15 cellular contexts compared by ENCODE assay signal in the genomic region with DNA sequence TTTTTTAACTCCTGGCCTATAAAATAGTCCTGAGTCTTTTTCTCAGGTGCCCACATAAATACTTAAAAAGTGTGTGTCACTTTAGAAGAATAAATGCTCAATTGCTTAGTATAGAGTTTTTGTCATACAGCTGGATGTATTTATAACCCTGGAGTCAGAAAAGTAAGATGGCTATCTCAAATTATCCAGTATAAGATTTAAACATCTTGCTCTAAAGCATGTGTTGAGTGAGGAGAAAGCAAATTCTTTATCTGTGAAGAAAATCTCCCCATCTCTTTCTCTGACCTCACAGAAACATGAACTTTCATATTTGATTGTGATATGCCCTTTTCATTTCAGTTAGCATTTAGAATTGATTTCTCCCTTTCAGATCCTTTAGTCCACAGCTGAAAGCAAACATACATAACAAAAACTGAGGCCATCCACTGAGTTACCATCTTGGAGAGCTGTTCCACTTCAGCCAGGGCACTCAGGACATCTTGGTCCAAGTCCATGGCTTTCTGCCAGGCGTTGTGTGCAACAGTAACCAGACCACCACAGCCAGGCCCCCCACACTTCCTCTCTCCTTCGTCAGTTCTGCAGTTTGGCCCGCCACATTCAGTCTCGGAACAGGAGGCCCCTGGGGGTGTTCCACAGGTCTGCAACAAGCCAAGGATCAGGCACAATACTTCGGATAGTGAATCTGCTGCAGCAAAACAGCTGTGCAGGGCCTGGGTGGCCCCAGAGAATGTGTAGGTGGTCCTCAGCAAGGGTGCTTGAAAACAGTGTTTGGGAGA. TPM values are rescaled to one million over a fixed set of nuclear protein-coding genes. Genes with fewer than 3 reads are reported as not detected.
DNase-seq lines count a peak whose midpoint lies in the region; ATAC-seq, FAIRE-seq and TF ChIP-seq lines count a peak whose summit lies in the region.
"Had no signal": no experiment of that assay in that cellular context is flagged by ENCODE, and none has a peak within 500 bp of the region (broad histone marks: within the 10 kb centered on the region; RNA-seq: fewer than 3 reads in every experiment).

No MANE protein-coding gene starts in this region.

- H3K27ac Mint-ChIP-seq in HFFc6 (peak overlapping the region; percentile 15; the same call in 1 of the 2 replicates), astrocyte (ENCODE audit: unreplicated experiment) (no peak overlapping the region), osteocyte (ENCODE audit: unreplicated experiment) (peak overlapping the region; percentile 58)
- no peak overlapping the region for H3K27ac Mint-ChIP-seq in effector memory CD8-positive, alpha-beta T cell
- H3K27ac Mint-ChIP-seq: natural killer cell had no signal

- H4K20me1 ChIP-seq in astrocyte (ENCODE audit: insufficient read depth, low read length) (peaks cover 32% of the 10 kb centered on the region), OCI-LY7 (ENCODE audit: insufficient read depth, low read length) (no peaks in the 10 kb centered on the region)

- H3K4me3 Mint-ChIP-seq in HFFc6 (no peak overlapping the region), astrocyte (ENCODE audit: unreplicated experiment) (no peak overlapping the region), osteocyte (ENCODE audit: unreplicated experiment) (no peak overlapping the region)
- H3K4me3 Mint-ChIP-seq in effector memory CD8-positive, alpha-beta T cell = no peak overlapping the region
- H3K4me3 Mint-ChIP-seq: natural killer cell had no signal

- TF ChIP-seq CTCF in HFFc6 (IDR thresholded peaks at IDR 0.05) = no peak
- TF ChIP-seq CTCF in astrocyte (IDR thresholded peaks at IDR 0.05; ENCODE audit: insufficient read depth, low read depth, low read length) = no peak
- TF ChIP-seq CTCF in left ventricle myocardium inferior (IDR thresholded peaks at IDR 0.05; ENCODE audit: borderline replicate concordance) = no peak
- TF ChIP-seq CTCF in osteocyte (IDR thresholded peaks at IDR 0.05) = no peak
- no peak for TF ChIP-seq CTCF in suprapubic skin (IDR thresholded peaks at IDR 0.05)
- no peak for TF ChIP-seq CTCF in OCI-LY7 (conservative IDR thresholded peaks at IDR 0.05; ENCODE audit: low read length)

- H3K9me2 ChIP-seq in OCI-LY7 (ENCODE audit: insufficient read depth, low read length) = no peaks in the 10 kb centered on the region

- H3K4me2 ChIP-seq in astrocyte (ENCODE audit: low read length) (no peak overlapping the region), OCI-LY7 (ENCODE audit: low read length) (no peak overlapping the region)

- H2AFZ ChIP-seq in astrocyte (ENCODE audit: low read depth, low read length) (no peak overlapping the region), OCI-LY7 (ENCODE audit: low read length) (no peak overlapping the region)

- no peak overlapping the region for H3K27ac ChIP-seq in astrocyte (ENCODE audit: low read depth, low read length)
- H3K27ac ChIP-seq in left ventricle myocardium inferior (replicated peaks) = peak overlapping the region; percentile 34
- H3K27ac ChIP-seq in suprapubic skin = no peak overlapping the region
- no peak overlapping the region for H3K27ac ChIP-seq in OCI-LY7 (ENCODE audit: low read depth, low read length, poor library complexity, severe bottlenecking)
- H3K27ac ChIP-seq: colonic mucosa had no signal

- H3K4me3 ChIP-seq in astrocyte (ENCODE audit: insufficient read depth, low read depth, low read length) = no peak overlapping the region
- no peak overlapping the region for H3K4me3 ChIP-seq in left ventricle myocardium inferior
- no peak overlapping the region for H3K4me3 ChIP-seq in suprapubic skin
- no peak overlapping the region for H3K4me3 ChIP-seq in OCI-LY7 (ENCODE audit: low read depth, low read length, poor library complexity, severe bottlenecking)
- H3K4me3 ChIP-seq: colonic mucosa had no signal

- no peaks in the 10 kb centered on the region for H3K9me3 Mint-ChIP-seq in HFFc6
- no peaks in the 10 kb centered on the region for H3K9me3 Mint-ChIP-seq in astrocyte (ENCODE audit: unreplicated experiment)
- H3K9me3 Mint-ChIP-seq in osteocyte (ENCODE audit: unreplicated experiment) = no peaks in the 10 kb centered on the region
- H3K9me3 Mint-ChIP-seq in effector memory CD8-positive, alpha-beta T cell = no peaks in the 10 kb centered on the region
- H3K9me3 Mint-ChIP-seq: natural killer cell had no signal

- WGBS in suprapubic skin = 82% methylated on average over 5 of the region's 5 CpGs

- TF ChIP-seq EP300 in suprapubic skin (IDR thresholded peaks at IDR 0.05) = no peak

- H3K4me1 ChIP-seq in astrocyte (ENCODE audit: insufficient read depth, low read length) = peaks cover 36% of the 10 kb centered on the region
- H3K4me1 ChIP-seq in left ventricle myocardium inferior = peaks cover 38% of the 10 kb centered on the region
- no peaks in the 10 kb centered on the region for H3K4me1 ChIP-seq in suprapubic skin
- no peaks in the 10 kb centered on the region for H3K4me1 ChIP-seq in OCI-LY7 (ENCODE audit: insufficient read depth, low read length, poor library complexity, severe bottlenecking)
- H3K4me1 ChIP-seq: colonic mucosa had no signal

- peak; percentile 26 for FAIRE-seq in astrocyte (lab: Jason Lieb, UNC)

- POLR2A ChIA-PET in OCI-LY7 (lab: Charles Lee) = interaction anchor here (0.7 to 0.9 kb wide), 4 partner anchors 13 to 426 kb away, joined by 3 to 7 read pairs (median 3); no protein-coding TSS in a partner anchor

- DNase-seq in HFFc6 (no peak), astrocyte (ENCODE audit: low read depth) (no peak), left ventricle myocardium inferior (peak; percentile 42), osteocyte (ENCODE audit: extremely low spot score, unreplicated experiment) (no peak), suprapubic skin (ENCODE audit: low spot score in 2 of 2) (no peak), NCI-H187 treated with DMSO at 0.1 percent for 48 hours (lab: John Stamatoyannopoulos, UW) (no peak), OCI-LY7 (ENCODE audit: low spot score) (no peak)
- DNase-seq in effector memory CD8-positive, alpha-beta T cell = no peak
- DNase-seq: colonic mucosa; erythroblast; natural killer cell; NCI-H1694 treated with DMSO at 0.1 percent for 48 hours; NCI-H510A treated with DMSO at 0.1 percent for 48 hours; retina; stimulated activated CD4-positive, alpha-beta T cell treated with anti-CD3 and anti-CD28 coated beads, Interleukin-1b, Interleukin-23, amount 100 ng/mL, for 48 hours had no signal

- no TSS peak for BruUV-seq in OCI-LY7 (replicated peaks; lab: Mats Ljungman, UMichigan)

- peaks cover 43% of the 10 kb centered on the region for H3K79me2 ChIP-seq in astrocyte (ENCODE audit: insufficient read depth, low read length)
- no peaks in the 10 kb centered on the region for H3K79me2 ChIP-seq in OCI-LY7 (ENCODE audit: insufficient read depth, low read depth, low read length)

- H3K36me3 ChIP-seq in astrocyte (ENCODE audit: insufficient read depth, low read length) (peaks cover 91% of the 10 kb centered on the region), left ventricle myocardium inferior (peaks cover 85% of the 10 kb centered on the region), suprapubic skin (peaks cover 72% of the 10 kb centered on the region), OCI-LY7 (ENCODE audit: insufficient read depth, low read length) (peaks cover 4% of the 10 kb centered on the region; the same call in 1 of the 2 replicates)
- H3K36me3 ChIP-seq: colonic mucosa had no signal

- H3K27me3 Mint-ChIP-seq in HFFc6 (ENCODE audit: insufficient read depth) (no peaks in the 10 kb centered on the region; the same call in 1 of the 2 replicates), astrocyte (ENCODE audit: low read depth, unreplicated experiment) (no peaks in the 10 kb centered on the region), osteocyte (ENCODE audit: unreplicated experiment) (no peaks in the 10 kb centered on the region)
- no peaks in the 10 kb centered on the region for H3K27me3 Mint-ChIP-seq in effector memory CD8-positive, alpha-beta T cell

- H3K27me3 ChIP-seq in astrocyte (ENCODE audit: insufficient read depth, low read length) (no peaks in the 10 kb centered on the region), left ventricle myocardium inferior (ENCODE audit: low read depth) (no peaks in the 10 kb centered on the region), suprapubic skin (no peaks in the 10 kb centered on the region)
- H3K27me3 ChIP-seq: colonic mucosa had no signal

- no peak overlapping the region for H3K9ac ChIP-seq in astrocyte (ENCODE audit: low read length)

- no peaks in the 10 kb centered on the region for H3K9me3 ChIP-seq in astrocyte (ENCODE audit: insufficient read depth, low read depth, low read length)
- no peaks in the 10 kb centered on the region for H3K9me3 ChIP-seq in left ventricle myocardium inferior (replicated peaks)
- H3K9me3 ChIP-seq in suprapubic skin = no peaks in the 10 kb centered on the region
- no peaks in the 10 kb centered on the region for H3K9me3 ChIP-seq in OCI-LY7 (ENCODE audit: low read length)
- H3K9me3 ChIP-seq: colonic mucosa had no signal

- CTCF ChIA-PET in OCI-LY7 (lab: Charles Lee; ENCODE audit: unreplicated experiment) = no interaction called here

- no peak for ATAC-seq in effector memory CD8-positive, alpha-beta T cell (replicated peaks)
- ATAC-seq: natural killer cell had no signal

- H3K4me1 Mint-ChIP-seq in HFFc6 (ENCODE audit: low read depth) (peaks cover 57% of the 10 kb centered on the region), astrocyte (ENCODE audit: low read depth, unreplicated experiment) (peaks cover 35% of the 10 kb centered on the region), osteocyte (ENCODE audit: unreplicated experiment) (peaks cover 53% of the 10 kb centered on the region)
- no peaks in the 10 kb centered on the region for H3K4me1 Mint-ChIP-seq in effector memory CD8-positive, alpha-beta T cell (ENCODE audit: low read depth in 2 of 2)
- H3K4me1 Mint-ChIP-seq: natural killer cell had no signal

- no peak for TF ChIP-seq POLR2A in suprapubic skin (IDR thresholded peaks at IDR 0.05)

- intact Hi-C loops in left ventricle myocardium inferior (cut with micrococcal nuclease) (no loop called here), OCI-LY7 (cut with micrococcal nuclease; ENCODE audit: unreplicated experiment) (no loop called here)

- H3K36me3 Mint-ChIP-seq in HFFc6 (ENCODE audit: low read depth) (peaks cover 59% of the 10 kb centered on the region), astrocyte (ENCODE audit: low read depth, unreplicated experiment) (peaks cover 19% of the 10 kb centered on the region), osteocyte (ENCODE audit: unreplicated experiment) (peaks cover 90% of the 10 kb centered on the region)
- H3K36me3 Mint-ChIP-seq in effector memory CD8-positive, alpha-beta T cell (ENCODE audit: insufficient read depth) = peaks cover 8% of the 10 kb centered on the region
- H3K36me3 Mint-ChIP-seq: natural killer cell had no signal

RNA-seq across cellular contexts. Expression of gene DLD, which starts 40.9 kb away (rescaled TPM):
- total RNA-seq in HFFc6 (2021; fragmentation: NEBNext Ultra II Directional; extraction: Animal tissue kit (Norgen Biotek cat#: 25700)) = 10 to 100 TPM; 76.8 to 87.4 (median 82.5) TPM
- total RNA-seq in astrocyte (73.1 and 73.3 TPM in 2 replicates), left ventricle myocardium inferior (342 TPM), osteocyte (56.8 and 59.8 TPM in 2 replicates), suprapubic skin (10 to 100 TPM; 35.8 to 84.7 (median 67.9) TPM), OCI-LY7 (2022) (79.5 and 82.3 TPM in 2 replicates)
- total RNA-seq in OCI-LY7 (2014; rRNA removed; shearing (Covaris generic)) = 43.8 and 48.4 TPM in 2 replicates

Comparison
In these comparisons a context has a peak if more than half of its experiments do, and no peak if none do; other contexts are left out.
1. H3K27ac Mint-ChIP-seq: peak in HFFc6 (single experiment) and osteocyte (single experiment); none in astrocyte (single experiment) and effector memory CD8-positive, alpha-beta T cell (0 of 2).